ENCODE assay signal across 21 cellular contexts in the genomic region with DNA sequence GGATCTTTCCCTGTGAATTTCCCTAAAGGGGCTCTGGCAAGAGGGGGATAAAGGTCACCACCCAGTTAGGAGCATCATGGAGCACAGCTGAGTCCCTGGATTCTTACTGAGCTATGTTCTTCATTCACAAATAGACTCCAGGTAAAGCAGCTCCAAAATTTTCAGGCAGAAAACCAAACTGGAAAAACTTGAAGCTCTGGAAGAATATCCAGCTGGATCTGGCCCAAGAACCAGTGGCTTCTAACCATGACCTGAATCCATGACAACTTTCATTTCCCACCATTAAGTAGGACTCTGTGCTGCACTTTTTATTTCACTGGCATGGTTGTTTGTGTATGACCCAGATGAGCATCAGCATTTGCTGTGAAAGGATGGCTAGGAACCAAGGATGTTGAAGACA.
DNase-seq lines count a peak whose midpoint lies in the region; ATAC-seq and TF ChIP-seq lines count a peak whose summit lies in the region.
"Had no signal": no experiment of that assay in that cellular context is flagged by ENCODE, and none has a peak within 500 bp of the region (broad histone marks: within the 10 kb centered on the region; RNA-seq: fewer than 3 reads in every experiment).

No MANE protein-coding gene starts in this region.

- no peak overlapping the region for H3K9ac ChIP-seq in mammary epithelial cell (ENCODE audit: insufficient read depth, low read length)

- no peak for DNase-seq in MCF 10A (ENCODE audit: unreplicated experiment)
- no peak for DNase-seq in mammary epithelial cell
- DNase-seq in brain microvascular endothelial cell: no peak
- no peak for DNase-seq in lower lobe of right lung
- no peak for DNase-seq in uterus
- DNase-seq: activated naive CD4-positive, alpha-beta T cell treated with anti-CD3 and anti-CD28 coated beads, Interleukin-2, amount 50 U/mL, for 16 hours; NCI-H187; NCI-H748 treated with DMSO at 0.1 percent for 48 hours; right lobe of liver; SIG-M5; stimulated activated naive CD4-positive, alpha-beta T cell treated with Interleukin-2 at 50 U/mL for 16 hours; WERI-Rb-1 had no signal

- CTCF ChIA-PET in MCF 10A (lab: Yijun Ruan, JAX) (no interaction called here), mammary epithelial cell (lab: Charles Lee; ENCODE audit: low non-redundant PET) (no interaction called here)

- H3K9me3 Mint-ChIP-seq in MCF 10A (ENCODE audit: unreplicated experiment): peaks cover 6% of the 10 kb centered on the region
- H3K9me3 Mint-ChIP-seq: activated CD4-positive, alpha-beta memory T cell treated with anti-CD3 and anti-CD28 coated beads, Interleukin-2, amount 10 ng/mL, durations not matched to agents 7 days and 5 days; activated T-cell treated with anti-CD3 and anti-CD28 coated beads, Interleukin-2, amount 50 U/mL, for 24 hours; T-helper 1 cell treated with Interleukin-12 subunit alpha and Interleukin-12 subunit beta and Interleukin-4 antibody, amounts not matched to agents 30 μg/mL and 1 μg/mL, for 36 hours had no signal

- no peak overlapping the region for H3K4me3 Mint-ChIP-seq in MCF 10A (ENCODE audit: unreplicated experiment)
- H3K4me3 Mint-ChIP-seq: activated CD4-positive, alpha-beta memory T cell treated with anti-CD3 and anti-CD28 coated beads, Interleukin-2, amount 10 ng/mL, durations not matched to agents 7 days and 5 days; activated T-cell treated with anti-CD3 and anti-CD28 coated beads, Interleukin-2, amount 50 U/mL, for 24 hours; brain; CD14-positive monocyte; T-helper 1 cell treated with Interleukin-12 subunit alpha and Interleukin-12 subunit beta and Interleukin-4 antibody, amounts not matched to agents 30 μg/mL and 1 μg/mL, for 36 hours had no signal

- H3K4me1 Mint-ChIP-seq in MCF 10A (ENCODE audit: insufficient read depth, unreplicated experiment): peaks cover 10% of the 10 kb centered on the region

- H3K4me1 ChIP-seq in mammary epithelial cell (ENCODE audit: insufficient read depth, low read length) (peaks cover 8% of the 10 kb centered on the region), lower lobe of right lung (peaks cover 5% of the 10 kb centered on the region), uterus (no peaks in the 10 kb centered on the region)
- H3K4me1 ChIP-seq: right lobe of liver had no signal

- POLR2A ChIA-PET in MCF 10A (lab: Yijun Ruan, JAX): interaction anchor here (0.6 to 0.9 kb wide), 2 partner anchors 18 to 748 kb away, joined by 3 read pairs; no protein-coding TSS in a partner anchor

- ATAC-seq in lower lobe of right lung: no peak
- ATAC-seq in GM21367 (IDR thresholded peaks at IDR 0.05; ENCODE audit: unreplicated experiment): no peak
- no peak for ATAC-seq in esophagus mucosa
- ATAC-seq in GM21528 (IDR thresholded peaks at IDR 0.05; ENCODE audit: low FRiP score, unreplicated experiment): no peak

- dilution Hi-C loops in mammary epithelial cell (cut with HindIII; ENCODE audit: low sequenced_read_pairs): no loop called here

- peaks cover 25% of the 10 kb centered on the region for H3K27me3 Mint-ChIP-seq in MCF 10A (ENCODE audit: insufficient read depth, unreplicated experiment)
- H3K27me3 Mint-ChIP-seq: brain had no signal

- H2AFZ ChIP-seq in mammary epithelial cell (ENCODE audit: low read depth, low read length): no peak overlapping the region

- no peaks in the 10 kb centered on the region for H4K20me1 ChIP-seq in mammary epithelial cell (ENCODE audit: insufficient read depth, low read length)

- BruUV-seq in MCF 10A (replicated peaks; lab: Mats Ljungman, UMichigan) (TSS peak; percentile 74), mammary epithelial cell (replicated peaks; lab: Mats Ljungman, UMichigan) (no TSS peak)

- TF ChIP-seq CTCF in MCF 10A (IDR thresholded peaks at IDR 0.05; ENCODE audit: unreplicated experiment) (no peak), mammary epithelial cell (conservative IDR thresholded peaks at IDR 0.05 in 1 of 2, IDR thresholded peaks at IDR 0.05 in 1 of 2; ENCODE audit: extremely low read depth in 1 of 2, insufficient read depth in 1 of 2, low read depth in 1 of 2, low read length in 2 of 2) (no peak), brain microvascular endothelial cell (IDR thresholded peaks at IDR 0.05; ENCODE audit: low read depth, low read length, missing control alignments) (no peak), lower lobe of right lung (IDR thresholded peaks at IDR 0.05) (no peak), uterus (IDR thresholded peaks at IDR 0.05) (no peak)

- H3K27me3 ChIP-seq in mammary epithelial cell (ENCODE audit: insufficient read depth, low read length): no peaks in the 10 kb centered on the region
- H3K27me3 ChIP-seq in brain microvascular endothelial cell (replicated peaks): no peaks in the 10 kb centered on the region
- H3K27me3 ChIP-seq in lower lobe of right lung (ENCODE audit: low read depth): no peaks in the 10 kb centered on the region
- H3K27me3 ChIP-seq in uterus: no peaks in the 10 kb centered on the region
- H3K27me3 ChIP-seq: right lobe of liver had no signal

- peak overlapping the region; percentile 79 for H3K27ac Mint-ChIP-seq in MCF 10A (ENCODE audit: low read depth, unreplicated experiment)
- H3K27ac Mint-ChIP-seq: activated CD4-positive, alpha-beta memory T cell treated with anti-CD3 and anti-CD28 coated beads, Interleukin-2, amount 10 ng/mL, durations not matched to agents 7 days and 5 days; CD14-positive monocyte; T-helper 1 cell treated with Interleukin-12 subunit alpha and Interleukin-12 subunit beta and Interleukin-4 antibody, amounts not matched to agents 30 μg/mL and 1 μg/mL, for 36 hours had no signal

- no peaks in the 10 kb centered on the region for H3K79me2 ChIP-seq in mammary epithelial cell (ENCODE audit: insufficient read depth, low read length)

- H3K27ac ChIP-seq in mammary epithelial cell (ENCODE audit: insufficient read depth, low read depth, low read length) (no peak overlapping the region), brain microvascular endothelial cell (peak overlapping the region; percentile 16), lower lobe of right lung (peak overlapping the region; percentile 11), uterus (peak overlapping the region; percentile 70 to 72)
- H3K27ac ChIP-seq: HL-60, right lobe of liver, WERI-Rb-1 had no signal

- no peak overlapping the region for H3K4me3 ChIP-seq in mammary epithelial cell (replicated peaks in 1 of 3; ENCODE audit: insufficient read depth in 1 of 3, low read depth in 2 of 3, low read length in 3 of 3)
- no peak overlapping the region for H3K4me3 ChIP-seq in brain microvascular endothelial cell (ENCODE audit: low read depth, low read length)
- no peak overlapping the region for H3K4me3 ChIP-seq in lower lobe of right lung
- H3K4me3 ChIP-seq in uterus: no peak overlapping the region
- H3K4me3 ChIP-seq: right lobe of liver had no signal

- in situ Hi-C loops in mammary epithelial cell (cut with MboI; ENCODE audit: low sequenced_read_pairs in 2 of 2) (no loop called here), brain microvascular endothelial cell (cut with HindIII; ENCODE audit: low pct_ligation_motif_present, low sequenced_read_pairs) (no loop called here)

- TF ChIP-seq POLR2A in uterus (IDR thresholded peaks at IDR 0.05): no peak

- H3K36me3 ChIP-seq in mammary epithelial cell (ENCODE audit: insufficient read depth, low read length): no peaks in the 10 kb centered on the region
- H3K36me3 ChIP-seq in brain microvascular endothelial cell (replicated peaks): no peaks in the 10 kb centered on the region
- no peaks in the 10 kb centered on the region for H3K36me3 ChIP-seq in lower lobe of right lung
- no peaks in the 10 kb centered on the region for H3K36me3 ChIP-seq in uterus
- H3K36me3 ChIP-seq: right lobe of liver, WERI-Rb-1 had no signal

- H3K36me3 Mint-ChIP-seq in MCF 10A (ENCODE audit: insufficient read depth, unreplicated experiment): no peaks in the 10 kb centered on the region
- H3K36me3 Mint-ChIP-seq: CD14-positive monocyte had no signal

- H3K9me3 ChIP-seq in mammary epithelial cell (replicated peaks; ENCODE audit: insufficient read depth, low read length) (no peaks in the 10 kb centered on the region), lower lobe of right lung (no peaks in the 10 kb centered on the region), uterus (no peaks in the 10 kb centered on the region)
- H3K9me3 ChIP-seq: right lobe of liver had no signal

- intact Hi-C loops in MCF 10A (cut with micrococcal nuclease) (no loop called here), mammary epithelial cell (cut with micrococcal nuclease) (loop anchor here (1.0 kb wide), 1 partner anchor 26 kb away; no protein-coding TSS in a partner anchor), lower lobe of right lung (cut with DNase I) (no loop called here), uterus (cut with DNase I; ENCODE audit: low total_unique reads) (no loop called here)

- no peak overlapping the region for H3K4me2 ChIP-seq in mammary epithelial cell (ENCODE audit: insufficient read depth, low read depth, low read length)
